8 cellular contexts compared by ENCODE assay signal in the genomic region with DNA sequence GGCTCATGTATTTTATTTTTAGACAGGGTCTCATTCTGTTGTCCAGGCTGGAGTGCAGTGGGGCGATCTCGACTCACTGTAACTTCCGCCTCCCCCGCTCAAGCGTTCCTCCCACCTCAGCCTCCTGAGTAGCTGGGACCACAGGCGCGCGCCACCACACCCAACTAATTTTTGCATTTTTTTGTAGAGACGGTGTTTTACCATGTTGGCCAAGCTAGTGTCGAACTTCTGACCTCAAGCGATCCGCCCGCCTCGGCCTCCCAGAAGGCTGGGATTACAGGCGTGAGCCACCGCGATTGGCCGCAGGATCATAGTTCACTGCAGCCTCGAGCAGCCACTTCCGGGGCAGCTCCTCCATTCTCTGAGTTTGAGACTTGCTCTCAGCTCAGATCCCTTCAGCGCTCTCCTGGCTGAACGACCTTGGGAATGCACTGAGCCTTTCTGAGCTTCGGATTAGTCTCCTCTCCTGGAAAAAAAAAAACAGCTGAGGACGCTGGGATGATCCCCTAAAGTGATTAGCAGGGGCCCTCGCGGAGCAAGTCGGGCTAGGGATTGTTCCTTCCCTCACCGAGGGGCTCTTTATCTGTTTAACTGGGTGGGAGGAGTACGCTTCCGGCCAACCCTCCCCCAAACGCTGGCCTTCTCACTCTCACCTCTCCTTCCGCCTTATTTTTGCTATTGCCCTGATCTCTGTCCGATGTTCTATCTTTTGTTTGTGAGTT. TPM values are rescaled to one million over a fixed set of nuclear protein-coding genes. Genes with fewer than 3 reads are reported as not detected.
DNase-seq lines count a peak whose midpoint lies in the region; ATAC-seq, FAIRE-seq and TF ChIP-seq lines count a peak whose summit lies in the region.

No MANE protein-coding gene starts in this region.

- TF ChIP-seq CTCF in A549 (IDR thresholded peaks at IDR 0.05) (no peak), HL-60 (IDR thresholded peaks at IDR 0.05; ENCODE audit: insufficient read depth, low read length) (no peak), lower leg skin (IDR thresholded peaks at IDR 0.05) (no peak)

- H3K9ac ChIP-seq in adipocyte (ENCODE audit: low read length), result peak overlapping the region; percentile 97
- H3K9ac ChIP-seq in mesendoderm (ENCODE audit: low read length), result peak overlapping the region; percentile 97

- H3K27me3 ChIP-seq in HL-60 (ENCODE audit: insufficient read depth, poor library complexity, severe bottlenecking) (no peaks in the 10 kb centered on the region), adipocyte (replicated peaks; ENCODE audit: control insufficient read depth, insufficient read depth, low read length) (no peaks in the 10 kb centered on the region), mesendoderm (ENCODE audit: insufficient read depth, low read length, poor library complexity) (no peaks in the 10 kb centered on the region)

- H3K4ac ChIP-seq in mesendoderm (ENCODE audit: low read depth, low read length), result peak overlapping the region; percentile 96

- CTCF ChIA-PET in A549 (lab: Yijun Ruan, JAX), result interaction anchor here (0.9 to 3.9 kb wide), 7 partner anchors 9 to 148 kb away, joined by 3 to 27 read pairs (median 4); partner anchors contain the start of gene PAQR4

- DNase-seq in A549 (ENCODE audit: low read depth in 1 of 2, low spot score in 1 of 2) (no peak), HL-60 (ENCODE audit: low read depth in 1 of 2, low spot score in 1 of 2) (no peak), adipocyte (ENCODE audit: low read depth) (no peak), mesendoderm (peak; percentile 88), NCI-H2029 treated with DMSO at 0.1 percent for 48 hours (lab: John Stamatoyannopoulos, UW) (no peak), lower leg skin (ENCODE audit: low spot score in 2 of 2) (no peak)

- WGBS in A549 (ENCODE audit: missing lambda C conversion rate), result 96% methylated on average over 33 of the region's 33 CpGs
- no CpG with 5 or more reads among the region's 33 CpGs for WGBS in mesendoderm (ENCODE audit: extremely low coverage, insufficient coverage, low lambda C conversion rate)
- 66 to 69% methylated on average over 33 of the region's 33 CpGs for WGBS in lower leg skin, 2 donors

- ATAC-seq in A549 (no peak), HG03378 (IDR thresholded peaks at IDR 0.05; ENCODE audit: unreplicated experiment) (no peak), GM18868 (IDR thresholded peaks at IDR 0.05; ENCODE audit: unreplicated experiment) (no peak)

- no peak overlapping the region for H2BK15ac ChIP-seq in mesendoderm (replicated peaks; ENCODE audit: low read depth)

- POLR2A ChIA-PET in A549 (lab: Yijun Ruan, JAX), result interaction anchor here (0.6 to 2.2 kb wide), 4 partner anchors 9 to 43 kb away, joined by 3 to 13 read pairs (median 6); partner anchors contain the start of genes PAQR4 and TNFRSF12A

- H3K56ac ChIP-seq in mesendoderm (ENCODE audit: low read length), result peak overlapping the region; percentile 99

- H3K4me3 ChIP-seq in A549 (peak overlapping the region; percentile 71), HL-60 (replicated peaks; ENCODE audit: insufficient read depth, low read length) (no peak overlapping the region; the same call in 1 of the 2 replicates), adipocyte (ENCODE audit: low read length) (peak overlapping the region; percentile 90), mesendoderm (ENCODE audit: low read length) (no peak overlapping the region), lower leg skin (ENCODE audit: low read depth, poor library complexity, severe bottlenecking) (no peak overlapping the region)

- peak overlapping the region; percentile 85 for H3K4me2 ChIP-seq in A549
- peak overlapping the region; percentile 3 for H3K4me2 ChIP-seq in mesendoderm (ENCODE audit: low read length)

- peaks cover 11% of the 10 kb centered on the region for H3K79me2 ChIP-seq in mesendoderm (ENCODE audit: control insufficient read depth, insufficient read depth, low read length)

- no peaks in the 10 kb centered on the region for H3K36me3 ChIP-seq in adipocyte (ENCODE audit: control insufficient read depth, insufficient read depth, low read length, severe bottlenecking)
- peaks cover 4% of the 10 kb centered on the region for H3K36me3 ChIP-seq in mesendoderm (ENCODE audit: control insufficient read depth, insufficient read depth, low read length)

- H2BK120ac ChIP-seq in mesendoderm (ENCODE audit: low read depth, low read length), result no peak overlapping the region

- TF ChIP-seq POLR2A in A549 (IDR thresholded peaks at IDR 0.05; ENCODE audit: low read length) (no peak), lower leg skin (IDR thresholded peaks at IDR 0.05) (no peak)

- H3K4me1 ChIP-seq in A549, result peaks cover 18% of the 10 kb centered on the region; the same call in 2 of the 3 replicates
- H3K4me1 ChIP-seq in adipocyte (ENCODE audit: control insufficient read depth, insufficient read depth, low read length), result peaks cover 6% of the 10 kb centered on the region
- peaks cover 2% of the 10 kb centered on the region for H3K4me1 ChIP-seq in mesendoderm (ENCODE audit: control insufficient read depth, low read depth, low read length)

- no peak overlapping the region for H4K8ac ChIP-seq in mesendoderm (ENCODE audit: low read depth, low read length)

- H2AK5ac ChIP-seq in mesendoderm (ENCODE audit: low read length), result no peak overlapping the region

- peak overlapping the region; percentile 96 for H3K18ac ChIP-seq in mesendoderm (ENCODE audit: low read length)

- H3K79me1 ChIP-seq in mesendoderm (ENCODE audit: low read length), result peaks cover 11% of the 10 kb centered on the region

- H2BK5ac ChIP-seq in mesendoderm (ENCODE audit: low read length), result peak overlapping the region; percentile 40

- intact Hi-C loops in lower leg skin (cut with DNase I; ENCODE audit: low total_unique reads), result no loop called here

- no peak for FAIRE-seq in A549 (lab: Jason Lieb, UNC)

- H3K9me3 ChIP-seq in A549 (no peaks in the 10 kb centered on the region), adipocyte (ENCODE audit: control insufficient read depth, low read length) (no peaks in the 10 kb centered on the region)

- no peak for TF ChIP-seq EP300 in A549 (IDR thresholded peaks at IDR 0.05)

- peak overlapping the region; percentile 97 for H3K23ac ChIP-seq in mesendoderm (ENCODE audit: low read length)

- H3K27ac ChIP-seq in A549 (peak overlapping the region; percentile 91 to 95), HL-60 (replicated peaks) (peak overlapping the region; percentile 88), mesendoderm (ENCODE audit: low read depth, low read length) (peak overlapping the region; percentile 82)

- no peak overlapping the region for H4K5ac ChIP-seq in mesendoderm (ENCODE audit: low read length)

- no peak for TF ChIP-seq RAD21 in A549 (conservative IDR thresholded peaks at IDR 0.05 in 1 of 2, IDR thresholded peaks at IDR 0.05 in 1 of 2)

TF ChIP-seq in A549, 52 proteins besides CTCF, POLR2A, EP300 and RAD21 (continues in another document):
- TF ChIP-seq RCOR1 (IDR thresholded peaks at IDR 0.05; ENCODE audit: low read depth, low read length), result no peak
- no peak for TF ChIP-seq HOXA7 (CRISPR knock-in tag; IDR thresholded peaks at IDR 0.05)
- TF ChIP-seq JUN (IDR thresholded peaks at IDR 0.05), result no peak
- TF ChIP-seq NR3C1 (IDR thresholded peaks at IDR 0.05), result no peak
- TF ChIP-seq HOXB13 (CRISPR knock-in tag; IDR thresholded peaks at IDR 0.05; ENCODE audit: low read depth), result no peak
- no peak for TF ChIP-seq CEBPB (IDR thresholded peaks at IDR 0.05)
- TF ChIP-seq ZC3H11A (IDR thresholded peaks at IDR 0.05), result no peak

RNA-seq across cellular contexts. Expression of gene PKMYT1, which starts 1.1 kb away (rescaled TPM):
- polyA plus RNA-seq in A549 (2011; rRNA removed) (8.4 and 10.5 TPM in 2 replicates), A549 (2017; fragmentation: RNase III; extraction: RNeasy Plus Mini Kit Qiagen cat#74134 plus additional on column Dnase treatment) (50.5 to 55.2 TPM (median 52.5 TPM) in 3 replicates)
- polyA plus RNA-seq in A549 (2012; cell fraction: cytosol; rRNA removed), result 76.4 and 102 TPM in 2 replicates
- 250 and 385 TPM in 2 replicates for polyA plus RNA-seq in A549 (2012; cell fraction: nucleus; rRNA removed)
- 3.4 and 5.8 TPM in 2 replicates for polyA minus RNA-seq in A549 (2011; rRNA and poly(A)+ RNA removed)
- 104 TPM for polyA plus RNA-seq in mesendoderm (2013, experiment 1 of 2)
- 100 TPM for polyA plus RNA-seq in mesendoderm (2013, experiment 2 of 2)
- 1 to 10 TPM; 3.0 to 7.4 (median 3.9) TPM for total RNA-seq in lower leg skin

RNA-seq across cellular contexts. Expression of gene PAQR4, which starts 12.2 kb away (rescaled TPM):
- polyA plus RNA-seq in A549 (2011; rRNA removed) (8.0 and 9.0 TPM in 2 replicates), A549 (2017; fragmentation: RNase III; extraction: RNeasy Plus Mini Kit Qiagen cat#74134 plus additional on column Dnase treatment) (17.5 to 18.6 TPM (median 18.5 TPM) in 3 replicates)
- polyA plus RNA-seq in A549 (2012; cell fraction: cytosol; rRNA removed), result 22.4 and 35.8 TPM in 2 replicates
- polyA plus RNA-seq in A549 (2012; cell fraction: nucleus; rRNA removed), result 57.2 and 62.4 TPM in 2 replicates
- 7.6 and 9.4 TPM in 2 replicates for polyA minus RNA-seq in A549 (2011; rRNA and poly(A)+ RNA removed)
- polyA plus RNA-seq in mesendoderm (2013, experiment 1 of 2), result 19.8 TPM
- 19.1 TPM for polyA plus RNA-seq in mesendoderm (2013, experiment 2 of 2)
- 10 to 100 TPM in 2 of 4 donors, 1 to 10 TPM in 2; 6.2 to 17.9 (median 10.6) TPM for total RNA-seq in lower leg skin

RNA-seq across cellular contexts. Expression of gene KREMEN2, which starts 17.3 kb away (rescaled TPM):
- polyA plus RNA-seq in A549 (2011; rRNA removed) (0.28 and 0.35 TPM in 2 replicates), A549 (2017; fragmentation: RNase III; extraction: RNeasy Plus Mini Kit Qiagen cat#74134 plus additional on column Dnase treatment) (1.4 to 1.6 TPM (median 1.5 TPM) in 3 replicates)
- polyA plus RNA-seq in A549 (2012; cell fraction: cytosol; rRNA removed), result 1.9 and 3.0 TPM in 2 replicates
- polyA plus RNA-seq in A549 (2012; cell fraction: nucleus; rRNA removed), result 7.3 and 11.0 TPM in 2 replicates
- polyA minus RNA-seq in A549 (2011; rRNA and poly(A)+ RNA removed), result 0.15 TPM in 1 of 2 replicates, not detected in the other
- 2.0 TPM for polyA plus RNA-seq in mesendoderm (2013, experiment 1 of 2)
- 1.9 TPM for polyA plus RNA-seq in mesendoderm (2013, experiment 2 of 2)
- total RNA-seq in lower leg skin, result 1 to 10 TPM; 1.9 to 3.8 (median 2.5) TPM

RNA-seq across cellular contexts. Expression of gene CLDN9, which starts 31.4 kb away (rescaled TPM):
- polyA plus RNA-seq in A549 (2011; rRNA removed) (0.03 and 0.12 TPM in 2 replicates), A549 (2017; fragmentation: RNase III; extraction: RNeasy Plus Mini Kit Qiagen cat#74134 plus additional on column Dnase treatment) (0.06 to 0.16 TPM (median 0.12 TPM) in 3 replicates)
- 0.12 and 0.22 TPM in 2 replicates for polyA plus RNA-seq in A549 (2012; cell fraction: cytosol; rRNA removed)
- polyA plus RNA-seq in A549 (2012; cell fraction: nucleus; rRNA removed), result 1.1 and 1.8 TPM in 2 replicates
- 0.15 and 0.17 TPM in 2 replicates for polyA minus RNA-seq in A549 (2011; rRNA and poly(A)+ RNA removed)
- 0.20 TPM for polyA plus RNA-seq in mesendoderm (2013, experiment 1 of 2)
- polyA plus RNA-seq in mesendoderm (2013, experiment 2 of 2), result 0.15 TPM
- total RNA-seq in lower leg skin, result under 1 TPM in 2 of 4 donors, not detected in 2; 0.15 to 0.23 TPM

RNA-seq across cellular contexts. Expression of gene CLDN6, which starts 36.6 kb away (rescaled TPM):
- polyA plus RNA-seq in A549 (2011; rRNA removed) (0.11 TPM in 1 of 2 replicates, not detected in the other), A549 (2017; fragmentation: RNase III; extraction: RNeasy Plus Mini Kit Qiagen cat#74134 plus additional on column Dnase treatment) (0.13 to 0.25 TPM (median 0.20 TPM) in 3 replicates)
- 0.12 and 0.18 TPM in 2 replicates for polyA plus RNA-seq in A549 (2012; cell fraction: cytosol; rRNA removed)
- 0.34 and 0.35 TPM in 2 replicates for polyA plus RNA-seq in A549 (2012; cell fraction: nucleus; rRNA removed)
- polyA minus RNA-seq in A549 (2011; rRNA and poly(A)+ RNA removed), result 0.24 and 1.0 TPM in 2 replicates
- 508 TPM for polyA plus RNA-seq in mesendoderm (2013, experiment 1 of 2)
- polyA plus RNA-seq in mesendoderm (2013, experiment 2 of 2), result 491 TPM
- not detected for total RNA-seq in lower leg skin

Comparison
In these comparisons a context has a peak if more than half of its experiments do, and no peak if none do; other contexts are left out.
1. H3K4me3 ChIP-seq: peak in A549 (single experiment) and adipocyte (single experiment); none in HL-60 (single experiment), mesendoderm (single experiment) and lower leg skin (single experiment).
2. Peak in every context shown above with its lines, with median percentiles within 50 percentile points of each other: H3K27ac ChIP-seq.